Comparison of ENCODE assay signal across 8 cellular contexts in genomic region chr18:76983184-76983583, GRCh38.
DNase-seq lines count a peak whose midpoint lies in the region; ATAC-seq and TF ChIP-seq lines count a peak whose summit lies in the region.

No MANE protein-coding gene starts in this region.

- TF ChIP-seq CTCF in HEK293 (tag by site-specific recombination; IDR thresholded peaks at IDR 0.05): peak; percentile 88
- peak; percentile 91 for TF ChIP-seq CTCF in MM.1S (IDR thresholded peaks at IDR 0.05; ENCODE audit: low read length)
- TF ChIP-seq CTCF in parathyroid adenoma (IDR thresholded peaks at IDR 0.05): peak; percentile 98
- TF ChIP-seq CTCF in upper lobe of left lung (IDR thresholded peaks at IDR 0.05): peak; percentile 78 to 91 (median 89)

- H4K20me1 ChIP-seq in MM.1S (ENCODE audit: insufficient read depth, low read length): no peaks in the 10 kb centered on the region

- no peaks in the 10 kb centered on the region for H3K79me2 ChIP-seq in MM.1S (ENCODE audit: low read length)
- no peaks in the 10 kb centered on the region for H3K79me2 ChIP-seq in parathyroid adenoma

- 18 to 21% methylated on average over 10 to 15 of the region's 15 CpGs for WGBS in upper lobe of left lung, 2 donors

- H3K27ac ChIP-seq in HEK293 (ENCODE audit: extremely low read depth, low read depth, low read length) (no peak overlapping the region), MM.1S (ENCODE audit: low read length) (no peak overlapping the region), parathyroid adenoma (peak overlapping the region; percentile 62), upper lobe of left lung (no peak overlapping the region)

- H3K4me1 ChIP-seq in HEK293 (ENCODE audit: control insufficient read depth, insufficient read depth, low read length) (no peaks in the 10 kb centered on the region), MM.1S (ENCODE audit: low read length) (no peaks in the 10 kb centered on the region), parathyroid adenoma (peaks cover 35% of the 10 kb centered on the region), upper lobe of left lung (peaks cover 0 to 7% (median 4%) of the 10 kb centered on the region in 4 donors)

- no peak for TF ChIP-seq EP300 in upper lobe of left lung (IDR thresholded peaks at IDR 0.05)

- H3K36me3 ChIP-seq in HEK293 (ENCODE audit: control insufficient read depth in 2 of 2, insufficient read depth in 1 of 2, low read length in 2 of 2) (no peaks in the 10 kb centered on the region), MM.1S (replicated peaks; ENCODE audit: insufficient read depth, low read length) (no peaks in the 10 kb centered on the region), parathyroid adenoma (ENCODE audit: control insufficient read depth, insufficient read depth, low read length) (no peaks in the 10 kb centered on the region), upper lobe of left lung (no peaks in the 10 kb centered on the region)

- peak; percentile 10 for DNase-seq in GM04503 (ENCODE audit: low read depth)
- peak; percentile 81 for DNase-seq in MM.1S
- peak; percentile 6 for DNase-seq in SIG-M5 (lab: John Stamatoyannopoulos, UW)
- DNase-seq in activated gamma-delta T cell treated with Interleukin-2 at 50 U/mL for 16 hours: peak; percentile 83
- DNase-seq in germinal center (ENCODE audit: low spot score): peak; percentile 91
- peak; percentile 90 to 91 for DNase-seq in upper lobe of left lung

- H3K4me2 ChIP-seq in MM.1S (ENCODE audit: low read depth, low read length) (peak overlapping the region; percentile 38; the same call in 1 of the 2 replicates), parathyroid adenoma (ENCODE audit: low read length) (peak overlapping the region; percentile 34)

- H3K27me3 ChIP-seq in MM.1S (replicated peaks; ENCODE audit: insufficient read depth, low read length) (no peaks in the 10 kb centered on the region), parathyroid adenoma (ENCODE audit: control insufficient read depth, insufficient read depth, low read length) (no peaks in the 10 kb centered on the region), upper lobe of left lung (no peaks in the 10 kb centered on the region)

- no peak overlapping the region for H2AFZ ChIP-seq in MM.1S (ENCODE audit: low read length)
- peak overlapping the region; percentile 52 for H2AFZ ChIP-seq in parathyroid adenoma

- no peaks in the 10 kb centered on the region for H3F3A ChIP-seq in MM.1S (ENCODE audit: insufficient read depth, low read length)

- POLR2A ChIA-PET in HEK293 (lab: Yijun Ruan, JAX): no interaction called here

- peak; percentile 87 to 91 for ATAC-seq in upper lobe of left lung (ENCODE audit: low FRiP score in 2 of 2)

- H3K9ac ChIP-seq in MM.1S (ENCODE audit: low read length) (no peak overlapping the region), parathyroid adenoma (no peak overlapping the region)

- H3K9me2 ChIP-seq in MM.1S (replicated peaks; ENCODE audit: insufficient read depth, low read length): no peaks in the 10 kb centered on the region

- TF ChIP-seq POLR2A in upper lobe of left lung (IDR thresholded peaks at IDR 0.05): no peak

- no peak overlapping the region for H3K4me3 ChIP-seq in HEK293 (ENCODE audit: low read depth, low read length)
- H3K4me3 ChIP-seq in MM.1S (ENCODE audit: low read length): no peak overlapping the region
- H3K4me3 ChIP-seq in parathyroid adenoma (ENCODE audit: low read depth, low read length): no peak overlapping the region
- H3K4me3 ChIP-seq in upper lobe of left lung: no peak overlapping the region

- H3K9me3 ChIP-seq in HEK293 (ENCODE audit: control insufficient read depth, insufficient read depth, low read depth, low read length) (no peaks in the 10 kb centered on the region), MM.1S (replicated peaks; ENCODE audit: insufficient read depth, low read length) (no peaks in the 10 kb centered on the region), parathyroid adenoma (ENCODE audit: control insufficient read depth, low read length) (no peaks in the 10 kb centered on the region), upper lobe of left lung (no peaks in the 10 kb centered on the region)

- CTCF ChIA-PET in HEK293 (lab: Yijun Ruan, JAX): interaction anchor here (0.6 to 7.1 kb wide), 55 partner anchors 8 to 1837 kb away, joined by 3 to 84 read pairs (median 4); no protein-coding TSS in a partner anchor

TF ChIP-seq in HEK293, 187 proteins besides CTCF, POLR2A, EP300 and RAD21 (continues in another document):
- peak; percentile 44 for TF ChIP-seq ZNF654 (tag by site-specific recombination; IDR thresholded peaks at IDR 0.05; ENCODE audit: low read depth)
- TF ChIP-seq BCL11B (tag by site-specific recombination; IDR thresholded peaks at IDR 0.05; ENCODE audit: low read depth): no peak
- TF ChIP-seq ZNF488 (tag by site-specific recombination; IDR thresholded peaks at IDR 0.05): no peak
- TF ChIP-seq ZNF140 (tag by site-specific recombination; IDR thresholded peaks at IDR 0.05): no peak
- no peak for TF ChIP-seq ZNF114 (tag by site-specific recombination; IDR thresholded peaks at IDR 0.05)
- peak; percentile 64 for TF ChIP-seq ZBTB17 (tag by site-specific recombination; IDR thresholded peaks at IDR 0.05)
- TF ChIP-seq ZSCAN30 (tag by site-specific recombination; IDR thresholded peaks at IDR 0.05): 0 out of 2 replicates have a peak, but pooled peaks have one; percentile 21
- no peak for TF ChIP-seq ZNF138 (tag by site-specific recombination; IDR thresholded peaks at IDR 0.05; ENCODE audit: borderline replicate concordance)
- TF ChIP-seq REPIN1 (tag by site-specific recombination; IDR thresholded peaks at IDR 0.05; ENCODE audit: low read depth): no peak
- no peak for TF ChIP-seq TCF7L2 (IDR thresholded peaks at IDR 0.05; ENCODE audit: borderline replicate concordance, low read depth, low read length)
- TF ChIP-seq ZBTB8A (tag by site-specific recombination; IDR thresholded peaks at IDR 0.05): no peak
- TF ChIP-seq MEIS1 (CRISPR knock-in tag; IDR thresholded peaks at IDR 0.05; ENCODE audit: borderline replicate concordance): no peak
- no peak for TF ChIP-seq ZNF146 (tag by site-specific recombination; IDR thresholded peaks at IDR 0.05)
- no peak for TF ChIP-seq ZSCAN18 (tag by site-specific recombination; IDR thresholded peaks at IDR 0.05)
- TF ChIP-seq ZNF585B (tag by site-specific recombination; IDR thresholded peaks at IDR 0.05): no peak
- no peak for TF ChIP-seq ZNF529 (tag by site-specific recombination; IDR thresholded peaks at IDR 0.05; ENCODE audit: insufficient replicate concordance)
- TF ChIP-seq ZNF23 (tag by site-specific recombination; IDR thresholded peaks at IDR 0.05; ENCODE audit: borderline replicate concordance): no peak
- TF ChIP-seq ZNF704 (tag by site-specific recombination; IDR thresholded peaks at IDR 0.05): no peak
- no peak for TF ChIP-seq ZNF398 (tag by site-specific recombination; IDR thresholded peaks at IDR 0.05)
- TF ChIP-seq ZNF571 (tag by site-specific recombination; IDR thresholded peaks at IDR 0.05): no peak
- no peak for TF ChIP-seq BCL11A (tag by site-specific recombination; IDR thresholded peaks at IDR 0.05; ENCODE audit: low read depth)
- 0 out of 2 replicates have a peak, but pooled peaks have one; percentile 57 for TF ChIP-seq ZEB2 (tag by site-specific recombination; IDR thresholded peaks at IDR 0.05)
- TF ChIP-seq ZNF561 (tag by site-specific recombination; IDR thresholded peaks at IDR 0.05; ENCODE audit: borderline replicate concordance): no peak

Comparison
In these comparisons a context has a peak if more than half of its experiments do, and no peak if none do; other contexts are left out.
1. DNase-seq: peak in every context shown above with its lines; median percentile 91 in germinal center; 90 in upper lobe of left lung; 83 in activated gamma-delta T cell treated with Interleukin-2 at 50 U/mL for 16 hours; 81 in MM.1S; 10 in GM04503; 6 in SIG-M5.